37 cellular contexts compared by ENCODE assay signal in the genomic region with DNA sequence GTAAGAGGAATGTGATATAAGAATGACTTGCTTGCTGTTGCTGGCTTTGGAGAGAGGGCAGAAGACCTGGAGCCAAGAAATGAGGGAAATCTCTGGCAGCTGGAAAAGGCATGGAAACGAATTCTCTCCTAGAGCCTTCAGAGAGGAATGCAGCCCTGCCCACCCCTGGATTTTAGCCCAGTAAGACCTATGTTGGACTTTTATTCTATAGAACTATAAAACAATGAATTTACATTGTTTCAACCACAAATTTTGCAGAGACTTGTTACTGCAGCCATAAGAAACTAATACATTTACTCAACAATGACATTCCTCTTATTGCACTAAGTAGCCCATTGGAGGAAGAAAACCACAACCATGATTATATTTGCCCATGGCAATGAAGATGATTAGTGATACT.
"Had no signal": no experiment of that assay in that cellular context is flagged by ENCODE, and none has a peak within 500 bp of the region (broad histone marks: within the 10 kb centered on the region; RNA-seq: fewer than 3 reads in every experiment).

No MANE protein-coding gene starts in this region.

- H3K36me3 Mint-ChIP-seq: activated naive CD4-positive, alpha-beta T cell treated with anti-CD3 and anti-CD28 coated beads, Interleukin-2, amount 50 U/mL, for 72 hours; activated naive CD8-positive, alpha-beta T cell treated with anti-CD3 and anti-CD28 coated beads for 36 hours had no signal

- DNase-seq: activated CD4-positive, alpha-beta memory T cell treated with anti-CD3 and anti-CD28 coated beads, Interleukin-2, amount 10 ng/mL, durations not matched to agents 7 days and 5 days; activated CD4-positive, alpha-beta T cell treated with anti-CD3 and anti-CD28 coated beads for 1 hour; activated CD4-positive, alpha-beta T cell treated with anti-CD3 and anti-CD28 coated beads for 36 hours; activated CD4-positive, alpha-beta T cell treated with anti-CD3 and anti-CD28 coated beads for 48 hours; activated CD4-positive, alpha-beta T cell treated with anti-CD3 and anti-CD28 coated beads, Interleukin-2, amount 10 ng/mL, durations not matched to agents 7 days and 5 days; activated CD4-positive, alpha-beta T cell treated with anti-CD3 and anti-CD28 coated beads, Interleukin-2, amount 50 U/mL, for 48 hours; activated CD4-positive, CD25-positive, alpha-beta regulatory T cell; activated CD8-positive, alpha-beta memory T cell treated with anti-CD3 and anti-CD28 coated beads for 24 hours; activated CD8-positive, alpha-beta memory T cell treated with anti-CD3 and anti-CD28 coated beads, Interleukin-2, amount 10 ng/mL, durations not matched to agents 7 days and 5 days; activated CD8-positive, alpha-beta memory T cell treated with anti-CD3 and anti-CD28 coated beads, Interleukin-2, amount 50 U/mL, for 48 hours; activated CD8-positive, alpha-beta T cell treated with anti-CD3 and anti-CD28 coated beads, Interleukin-2, amount 10 ng/mL, durations not matched to agents 7 days and 5 days; activated effector memory CD4-positive, alpha-beta T cell treated with anti-CD3 and anti-CD28 coated beads, Interleukin-2, amount 50 U/mL, for 16 hours; activated gamma-delta T cell treated with Interleukin-2 at 50 U/mL for 16 hours; activated naive CD4-positive, alpha-beta T cell; activated naive CD4-positive, alpha-beta T cell treated with anti-CD3 and anti-CD28 coated beads for 36 hours; activated naive CD4-positive, alpha-beta T cell treated with anti-CD3 and anti-CD28 coated beads, Interleukin-2, amount 50 U/mL, for 16 hours; activated naive CD8-positive, alpha-beta T cell treated with anti-CD3 and anti-CD28 coated beads for 36 hours; activated T-cell treated with anti-CD3 and anti-CD28 coated beads, Interleukin-2, amount 50 U/mL, for 24 hours; activated T-cell treated with anti-CD3 and anti-CD28 coated beads, Interleukin-2, amount 50 U/mL, for 72 hours; adrenal gland; amniotic stem cell; aorta; body of pancreas; brain microvascular endothelial cell; central memory CD4-positive, alpha-beta T cell; T-helper 1 cell; T-helper 2 cell; T-helper 9 cell; WERI-Rb-1 had no signal

- H3K9me3 Mint-ChIP-seq: activated CD4-positive, alpha-beta T cell treated with anti-CD3 and anti-CD28 coated beads, Interleukin-2, amount 10 ng/mL, durations not matched to agents 7 days and 5 days; activated naive CD4-positive, alpha-beta T cell treated with anti-CD3 and anti-CD28 coated beads for 36 hours; activated naive CD8-positive, alpha-beta T cell treated with anti-CD3 and anti-CD28 coated beads for 36 hours; activated T-cell treated with anti-CD3 and anti-CD28 coated beads, Interleukin-2, amount 50 U/mL, for 24 hours; activated T-cell treated with anti-CD3 and anti-CD28 coated beads, Interleukin-2, amount 50 U/mL, for 72 hours; T-helper 1 cell treated with Interleukin-12 subunit alpha and Interleukin-12 subunit beta and Interleukin-4 antibody, amounts not matched to agents 30 μg/mL and 1 μg/mL, for 36 hours; T-helper 2 cell treated with Interferon-gamma antibody and Interleukin-4, amounts not matched to agents 5 μg/mL and 100 μg/mL, for 36 hours had no signal

- H3K4me1 ChIP-seq: adrenal gland, body of pancreas had no signal

- H3K9me3 ChIP-seq: adrenal gland, body of pancreas had no signal

- H3K27ac Mint-ChIP-seq: activated CD4-positive, alpha-beta memory T cell treated with anti-CD3 and anti-CD28 coated beads, Interleukin-2, amount 10 ng/mL, durations not matched to agents 7 days and 5 days; activated CD4-positive, alpha-beta T cell treated with anti-CD3 and anti-CD28 coated beads for 36 hours; activated CD4-positive, alpha-beta T cell treated with anti-CD3 and anti-CD28 coated beads, Interleukin-2, amount 10 ng/mL, durations not matched to agents 7 days and 5 days; activated CD8-positive, alpha-beta memory T cell treated with anti-CD3 and anti-CD28 coated beads, Interleukin-2, amount 10 ng/mL, durations not matched to agents 7 days and 5 days; activated CD8-positive, alpha-beta T cell treated with anti-CD3 and anti-CD28 coated beads, Interleukin-2, amount 10 ng/mL, durations not matched to agents 7 days and 5 days; activated naive CD4-positive, alpha-beta T cell treated with anti-CD3 and anti-CD28 coated beads for 36 hours; activated naive CD4-positive, alpha-beta T cell treated with anti-CD3 and anti-CD28 coated beads, Interleukin-2, amount 50 U/mL, for 72 hours; activated naive CD8-positive, alpha-beta T cell treated with anti-CD3 and anti-CD28 coated beads for 36 hours; activated T-cell treated with anti-CD3 and anti-CD28 coated beads, Interleukin-2, amount 50 U/mL, for 24 hours; activated T-cell treated with anti-CD3 and anti-CD28 coated beads, Interleukin-2, amount 50 U/mL, for 72 hours; activated T-helper 1 cell treated with anti-CD3 and anti-CD28 coated beads, Interleukin-12 subunit alpha, Interleukin-12 subunit beta, Interleukin-2, Interleukin-4 antibody, amounts not matched to agents 30 ng/mL and 10 ng/mL and 1 ng/mL, durations not matched to agents 14 hours and 24 hours and 36 hours; activated T-helper 17 cell treated with anti-CD3 and anti-CD28 coated beads, Interleukin-2, amount 50 U/mL, for 72 hours; T-helper 1 cell treated with Interleukin-12 subunit alpha and Interleukin-12 subunit beta and Interleukin-4 antibody, amounts not matched to agents 30 μg/mL and 1 μg/mL, for 36 hours; T-helper 2 cell treated with Interferon-gamma antibody and Interleukin-4, amounts not matched to agents 5 μg/mL and 100 μg/mL, for 36 hours; WTC11 had no signal

- H3K27me3 ChIP-seq: adrenal gland, body of pancreas, brain microvascular endothelial cell had no signal

- H3K4me3 ChIP-seq: adrenal gland, body of pancreas had no signal

- H3K27me3 Mint-ChIP-seq: activated CD8-positive, alpha-beta memory T cell treated with anti-CD3 and anti-CD28 coated beads, Interleukin-2, amount 10 ng/mL, durations not matched to agents 7 days and 5 days had no signal

- ATAC-seq: activated CD4-positive, alpha-beta T cell treated with anti-CD3 and anti-CD28 coated beads for 36 hours; activated CD4-positive, CD25-positive, alpha-beta regulatory T cell treated with anti-CD3 and anti-CD28 coated beads, Interleukin-2, amount 50 U/mL, for 24 hours; activated CD8-positive, alpha-beta memory T cell treated with anti-CD3 and anti-CD28 coated beads, Interleukin-2, amount 10 ng/mL, durations not matched to agents 7 days and 5 days; activated CD8-positive, alpha-beta T cell treated with anti-CD3 and anti-CD28 coated beads, Interleukin-2, amount 10 ng/mL, durations not matched to agents 7 days and 5 days; activated naive CD4-positive, alpha-beta T cell treated with anti-CD3 and anti-CD28 coated beads, Interleukin-2, amount 50 U/mL, for 72 hours; activated T-cell treated with anti-CD3 and anti-CD28 coated beads, Interleukin-2, amount 50 U/mL, for 72 hours; activated T-helper 17 cell treated with anti-CD3 and anti-CD28 coated beads, Interleukin-2, amount 50 U/mL, for 72 hours; body of pancreas; WTC11 had no signal

- H3K4me1 Mint-ChIP-seq: activated CD4-positive, alpha-beta memory T cell treated with anti-CD3 and anti-CD28 coated beads, Interleukin-2, amount 10 ng/mL, durations not matched to agents 7 days and 5 days; activated CD4-positive, alpha-beta T cell treated with anti-CD3 and anti-CD28 coated beads for 36 hours; activated CD4-positive, alpha-beta T cell treated with anti-CD3 and anti-CD28 coated beads, Interleukin-2, amount 10 ng/mL, durations not matched to agents 7 days and 5 days; activated CD8-positive, alpha-beta memory T cell treated with anti-CD3 and anti-CD28 coated beads, Interleukin-2, amount 10 ng/mL, durations not matched to agents 7 days and 5 days; activated naive CD8-positive, alpha-beta T cell treated with anti-CD3 and anti-CD28 coated beads for 36 hours; activated T-helper 17 cell treated with anti-CD3 and anti-CD28 coated beads, Interleukin-2, amount 50 U/mL, for 72 hours; WTC11 had no signal

- H3K27ac ChIP-seq: adrenal gland, body of pancreas, brain microvascular endothelial cell, WERI-Rb-1 had no signal

- H3K4me3 Mint-ChIP-seq: activated CD4-positive, alpha-beta memory T cell treated with anti-CD3 and anti-CD28 coated beads, Interleukin-2, amount 10 ng/mL, durations not matched to agents 7 days and 5 days; activated CD4-positive, alpha-beta T cell treated with anti-CD3 and anti-CD28 coated beads for 36 hours; activated CD4-positive, alpha-beta T cell treated with anti-CD3 and anti-CD28 coated beads, Interleukin-2, amount 10 ng/mL, durations not matched to agents 7 days and 5 days; activated CD8-positive, alpha-beta memory T cell treated with anti-CD3 and anti-CD28 coated beads, Interleukin-2, amount 10 ng/mL, durations not matched to agents 7 days and 5 days; activated CD8-positive, alpha-beta T cell treated with anti-CD3 and anti-CD28 coated beads, Interleukin-2, amount 10 ng/mL, durations not matched to agents 7 days and 5 days; activated naive CD4-positive, alpha-beta T cell treated with anti-CD3 and anti-CD28 coated beads for 36 hours; activated naive CD8-positive, alpha-beta T cell treated with anti-CD3 and anti-CD28 coated beads for 36 hours; activated T-cell treated with anti-CD3 and anti-CD28 coated beads, Interleukin-2, amount 50 U/mL, for 24 hours; activated T-cell treated with anti-CD3 and anti-CD28 coated beads, Interleukin-2, amount 50 U/mL, for 72 hours; activated T-helper 1 cell treated with anti-CD3 and anti-CD28 coated beads, Interleukin-12 subunit alpha, Interleukin-12 subunit beta, Interleukin-2, Interleukin-4 antibody, amounts not matched to agents 30 ng/mL and 10 ng/mL and 1 ng/mL, durations not matched to agents 14 hours and 24 hours and 36 hours; activated T-helper 17 cell treated with anti-CD3 and anti-CD28 coated beads, Interleukin-2, amount 50 U/mL, for 72 hours; T-helper 1 cell treated with Interleukin-12 subunit alpha and Interleukin-12 subunit beta and Interleukin-4 antibody, amounts not matched to agents 30 μg/mL and 1 μg/mL, for 36 hours; T-helper 2 cell treated with Interferon-gamma antibody and Interleukin-4, amounts not matched to agents 5 μg/mL and 100 μg/mL, for 36 hours; WTC11 had no signal

- H3K36me3 ChIP-seq: adrenal gland, brain microvascular endothelial cell, WERI-Rb-1 had no signal

- FAIRE-seq: astrocyte had no signal
